8 cellular contexts compared by ENCODE assay signal in the genomic region with DNA sequence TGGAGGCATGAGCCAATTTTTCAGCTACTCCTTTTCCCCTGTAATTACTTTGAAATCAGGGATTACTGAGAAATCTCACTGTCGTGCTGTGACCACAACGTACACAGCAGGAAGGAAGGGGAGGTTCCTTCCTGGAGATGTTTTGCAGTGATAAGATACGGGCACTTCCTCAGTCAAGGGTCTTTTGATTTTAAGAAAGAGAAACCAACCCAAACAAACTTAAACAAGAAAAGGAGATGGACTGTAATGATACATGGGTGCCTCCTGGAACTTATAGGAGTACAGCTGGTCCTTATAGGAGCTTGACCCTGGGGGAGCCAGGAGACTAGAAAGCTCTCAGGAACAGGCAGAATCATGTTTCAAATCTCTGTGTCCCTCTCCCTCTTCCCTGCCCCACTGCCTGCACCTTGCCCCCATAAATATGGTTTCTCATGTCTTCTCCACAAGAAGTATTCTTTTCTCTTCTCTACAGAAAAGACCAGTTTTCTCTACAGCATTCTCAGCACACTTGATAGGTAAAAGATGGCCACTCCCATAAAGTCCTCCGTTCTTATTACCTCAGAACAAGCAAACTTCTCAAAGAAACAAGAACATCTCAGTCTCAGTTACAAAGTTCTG.
DNase-seq lines count a peak whose midpoint lies in the region; ATAC-seq lines count a peak whose summit lies in the region.

No MANE protein-coding gene starts in this region.

- peak overlapping the region; percentile 63 for H3K27ac ChIP-seq in epithelial cell of prostate

- ATAC-seq in HG02884 (IDR thresholded peaks at IDR 0.05; ENCODE audit: unreplicated experiment), result peak; percentile 17
- ATAC-seq in stimulated activated naive CD8-positive, alpha-beta T cell treated with anti-CD3 and anti-CD28 coated beads, Interleukin-15, Interleukin-2, amounts not matched to agents 100 U/mL and 50 U/mL, for 24 hours, result peak; percentile 3

- peak; percentile 62 for DNase-seq in NOMO-1 treated with DMSO at 0.1 percent for 48 hours (lab: John Stamatoyannopoulos, UW; ENCODE audit: unreplicated experiment)
- DNase-seq in NOMO-1 treated with dmso at 0.1 percent for 144 hours (lab: John Stamatoyannopoulos, UW; ENCODE audit: unreplicated experiment), result no peak
- peak; percentile 12 to 89 (median 34) for DNase-seq in T-helper 1 cell
- no peak for DNase-seq in epithelial cell of prostate (ENCODE audit: low read depth, low spot score)
- DNase-seq in stimulated activated naive CD8-positive, alpha-beta T cell treated with anti-CD3 and anti-CD28 coated beads, Interleukin-15, Interleukin-2, amounts not matched to agents 100 U/mL and 50 U/mL, for 24 hours, result no peak
- DNase-seq in NCI-H1436 (lab: John Stamatoyannopoulos, UW), result no peak
- DNase-seq in ureter (ENCODE audit: low spot score), result no peak

Comparison
In these comparisons a context has a peak if more than half of its experiments do, and no peak if none do; other contexts are left out.
1. DNase-seq: peak in NOMO-1 treated with DMSO at 0.1 percent for 48 hours (single experiment) and T-helper 1 cell (5 of 5); none in NOMO-1 treated with dmso at 0.1 percent for 144 hours (single experiment), epithelial cell of prostate (single experiment), stimulated activated naive CD8-positive, alpha-beta T cell treated with anti-CD3 and anti-CD28 coated beads, Interleukin-15, Interleukin-2, amounts not matched to agents 100 U/mL and 50 U/mL, for 24 hours (single experiment), NCI-H1436 (single experiment) and ureter (single experiment).